9 cellular contexts compared by ENCODE assay signal in the genomic region with DNA sequence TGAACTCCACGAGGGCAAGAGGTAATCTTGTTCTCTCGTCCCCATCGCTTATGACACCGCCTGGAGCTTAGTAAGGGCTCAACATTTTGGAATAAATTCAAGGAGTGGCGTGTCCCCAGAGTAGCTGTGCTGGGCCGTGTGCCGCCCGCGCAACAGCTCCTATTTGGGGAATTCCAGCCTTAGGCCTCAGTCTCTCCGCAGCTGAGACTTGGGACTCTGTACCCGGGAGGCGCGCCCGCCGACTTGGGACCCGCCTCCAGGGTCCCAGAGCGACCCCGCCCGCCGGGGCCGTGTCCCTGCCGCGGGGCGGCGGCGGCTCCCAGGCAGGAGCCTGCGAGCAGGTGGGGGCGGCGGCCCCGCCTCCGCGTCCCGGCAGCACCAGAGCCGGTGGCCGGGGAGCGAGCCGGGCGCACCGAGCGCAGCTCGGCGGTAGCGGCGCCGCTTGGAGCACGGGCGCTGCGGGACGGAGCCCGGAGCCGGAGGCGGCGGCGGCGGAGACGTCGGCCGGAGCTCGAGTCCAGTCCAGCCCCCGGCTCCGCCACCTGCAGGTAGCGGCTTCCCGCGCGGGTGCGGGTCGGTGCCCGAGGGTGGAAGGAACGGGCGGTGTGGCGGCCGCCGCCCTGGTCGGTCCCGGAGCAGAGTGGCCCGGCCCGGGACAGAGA. TPM values are rescaled to one million over a fixed set of nuclear protein-coding genes. Genes with fewer than 3 reads are reported as not detected.
DNase-seq lines count a peak whose midpoint lies in the region; ATAC-seq and TF ChIP-seq lines count a peak whose summit lies in the region.
"Had no signal": no experiment of that assay in that cellular context is flagged by ENCODE, and none has a peak within 500 bp of the region (broad histone marks: within the 10 kb centered on the region; RNA-seq: fewer than 3 reads in every experiment).

A gene with protein sequence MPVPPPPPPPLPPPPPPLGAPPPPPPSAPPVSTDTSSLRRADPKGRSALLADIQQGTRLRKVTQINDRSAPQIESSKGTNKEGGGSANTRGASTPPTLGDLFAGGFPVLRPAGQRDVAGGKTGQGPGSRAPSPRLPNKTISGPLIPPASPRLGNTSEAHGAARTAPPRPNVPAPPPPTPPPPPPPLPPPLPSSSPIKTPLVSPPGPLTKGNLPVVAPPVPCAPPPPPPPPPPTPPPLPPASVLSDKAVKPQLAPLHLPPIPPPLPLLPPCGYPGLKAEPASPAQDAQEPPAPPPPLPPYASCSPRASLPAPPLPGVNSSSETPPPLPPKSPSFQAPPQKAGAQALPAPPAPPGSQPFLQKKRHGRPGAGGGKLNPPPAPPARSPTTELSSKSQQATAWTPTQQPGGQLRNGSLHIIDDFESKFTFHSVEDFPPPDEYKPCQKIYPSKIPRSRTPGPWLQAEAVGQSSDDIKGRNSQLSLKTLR (plus strand): TSS at position 378 of the 662 bp plus-strand sequence. CDS start 28,217 bp downstream, outside the sequence.

- intact Hi-C loops in transverse colon (cut with DNase I; ENCODE audit: low total_unique reads), result no loop called here

- H3K36me3 Mint-ChIP-seq in memory B cell, result no peaks in the 10 kb centered on the region
- no peaks in the 10 kb centered on the region for H3K36me3 Mint-ChIP-seq in activated naive CD4-positive, alpha-beta T cell treated with anti-CD3 and anti-CD28 coated beads, Interleukin-2, amount 10 ng/mL, durations not matched to agents 7 days and 5 days

- H3K36me3 ChIP-seq in BE2C (no peaks in the 10 kb centered on the region), transverse colon (no peaks in the 10 kb centered on the region)

- peaks cover 44% of the 10 kb centered on the region for H3K27me3 Mint-ChIP-seq in memory B cell
- peaks cover 78% of the 10 kb centered on the region for H3K27me3 Mint-ChIP-seq in activated naive CD4-positive, alpha-beta T cell treated with anti-CD3 and anti-CD28 coated beads, Interleukin-2, amount 10 ng/mL, durations not matched to agents 7 days and 5 days

- no peak for TF ChIP-seq POLR2A in transverse colon (IDR thresholded peaks at IDR 0.05)

- H3K9me3 ChIP-seq in BE2C, result no peaks in the 10 kb centered on the region
- H3K9me3 ChIP-seq in transverse colon, result no peaks in the 10 kb centered on the region

- H3K4me3 ChIP-seq in BE2C (ENCODE audit: low read depth, low read length), result no peak within 1 kb of the TSS
- H3K4me3 ChIP-seq in coronary artery, result peak within 1 kb of the TSS; percentile 76
- peak within 1 kb of the TSS; percentile 12 to 61 (median 54) for H3K4me3 ChIP-seq in transverse colon

- H3K27me3 ChIP-seq in BE2C (peaks cover 79% of the 10 kb centered on the region), transverse colon (peaks cover 76% of the 10 kb centered on the region)

- TF ChIP-seq RAD21 in Ishikawa (IDR thresholded peaks at IDR 0.05; ENCODE audit: low read depth), result no peak

- H3K4me1 ChIP-seq in BE2C, result no peaks in the 10 kb centered on the region
- H3K4me1 ChIP-seq in transverse colon, result peaks cover 0 to 17% (median 13%) of the 10 kb centered on the region in 4 donors

- 9% methylated on average over 30 of the region's 77 CpGs; no CpG with 5 or more reads in 1 of the 2 donors for whole genome bisulfite sequencing in transverse colon (ENCODE audit: low coverage in 1 of 2), 2 donors

- in situ Hi-C loops in transverse colon (cut with MboI; ENCODE audit: low pct_ligation_motif_present in 1 of 4, low pct_unique_long_range_greater_than_20kb in 1 of 4, low sequenced_read_pairs in 3 of 4), result no loop called here

- H3K27ac ChIP-seq in coronary artery, result peak within 1 kb of the TSS; percentile 54 to 76
- peak within 1 kb of the TSS in 3 of 4 donors; percentile 20 to 44 (median 33) for H3K27ac ChIP-seq in transverse colon

- TF ChIP-seq EP300 in Ishikawa (IDR thresholded peaks at IDR 0.05; ENCODE audit: borderline replicate concordance) (no peak), transverse colon (IDR thresholded peaks at IDR 0.05; ENCODE audit: low read depth) (no peak)

- DNase-seq in BE2C (peak; percentile 14), coronary artery (ENCODE audit: low spot score) (no peak), memory B cell (ENCODE audit: low spot score in 2 of 2) (no peak), transverse colon (peak; percentile 52), middle frontal gyrus (ENCODE audit: extremely low spot score, low spot score) (no peak)
- DNase-seq in activated naive CD4-positive, alpha-beta T cell treated with anti-CD3 and anti-CD28 coated beads, Interleukin-2, amount 10 ng/mL, durations not matched to agents 7 days and 5 days, result no peak

- CTCF ChIA-PET in activated naive CD4-positive, alpha-beta T cell treated with anti-CD3 and anti-CD28 coated beads, Interleukin-2, amount 10 ng/mL, durations not matched to agents 7 days and 5 days (lab: Charles Lee), result no interaction called here

- H3K27ac Mint-ChIP-seq in memory B cell, result no peak within 1 kb of the TSS
- H3K27ac Mint-ChIP-seq in activated naive CD4-positive, alpha-beta T cell treated with anti-CD3 and anti-CD28 coated beads, Interleukin-2, amount 10 ng/mL, durations not matched to agents 7 days and 5 days, result no peak within 1 kb of the TSS
- H3K27ac Mint-ChIP-seq: activated naive CD4-positive, alpha-beta T cell treated with anti-CD3 and anti-CD28 coated beads, Interleukin-2, amount 50 U/mL, for 72 hours had no signal

- H3K4me1 Mint-ChIP-seq in memory B cell, result peaks cover 3% of the 10 kb centered on the region
- H3K4me1 Mint-ChIP-seq in activated naive CD4-positive, alpha-beta T cell treated with anti-CD3 and anti-CD28 coated beads, Interleukin-2, amount 10 ng/mL, durations not matched to agents 7 days and 5 days, result peaks cover 9% of the 10 kb centered on the region

- peak within 1 kb of the TSS; percentile 24 for H3K4me3 Mint-ChIP-seq in memory B cell
- no peak within 1 kb of the TSS for H3K4me3 Mint-ChIP-seq in activated naive CD4-positive, alpha-beta T cell treated with anti-CD3 and anti-CD28 coated beads, Interleukin-2, amount 10 ng/mL, durations not matched to agents 7 days and 5 days

- H3K9me3 Mint-ChIP-seq in memory B cell, result no peaks in the 10 kb centered on the region
- no peaks in the 10 kb centered on the region for H3K9me3 Mint-ChIP-seq in activated naive CD4-positive, alpha-beta T cell treated with anti-CD3 and anti-CD28 coated beads, Interleukin-2, amount 10 ng/mL, durations not matched to agents 7 days and 5 days
- H3K9me3 Mint-ChIP-seq: activated naive CD4-positive, alpha-beta T cell treated with anti-CD3 and anti-CD28 coated beads, Interleukin-2, amount 50 U/mL, for 72 hours had no signal

- no peak for TF ChIP-seq CTCF in BE2C (IDR thresholded peaks at IDR 0.05; ENCODE audit: low read depth, low read length)
- no peak for TF ChIP-seq CTCF in coronary artery (IDR thresholded peaks at IDR 0.05)
- no peak for TF ChIP-seq CTCF in transverse colon (IDR thresholded peaks at IDR 0.05)

- ATAC-seq in memory B cell (ENCODE audit: low read depth) (peak; percentile 44), GM19452 (IDR thresholded peaks at IDR 0.05; ENCODE audit: unreplicated experiment) (no peak)

TF ChIP-seq in Ishikawa, 13 proteins besides CTCF, POLR2A, EP300 and RAD21:
- TF ChIP-seq, protein P1, sequence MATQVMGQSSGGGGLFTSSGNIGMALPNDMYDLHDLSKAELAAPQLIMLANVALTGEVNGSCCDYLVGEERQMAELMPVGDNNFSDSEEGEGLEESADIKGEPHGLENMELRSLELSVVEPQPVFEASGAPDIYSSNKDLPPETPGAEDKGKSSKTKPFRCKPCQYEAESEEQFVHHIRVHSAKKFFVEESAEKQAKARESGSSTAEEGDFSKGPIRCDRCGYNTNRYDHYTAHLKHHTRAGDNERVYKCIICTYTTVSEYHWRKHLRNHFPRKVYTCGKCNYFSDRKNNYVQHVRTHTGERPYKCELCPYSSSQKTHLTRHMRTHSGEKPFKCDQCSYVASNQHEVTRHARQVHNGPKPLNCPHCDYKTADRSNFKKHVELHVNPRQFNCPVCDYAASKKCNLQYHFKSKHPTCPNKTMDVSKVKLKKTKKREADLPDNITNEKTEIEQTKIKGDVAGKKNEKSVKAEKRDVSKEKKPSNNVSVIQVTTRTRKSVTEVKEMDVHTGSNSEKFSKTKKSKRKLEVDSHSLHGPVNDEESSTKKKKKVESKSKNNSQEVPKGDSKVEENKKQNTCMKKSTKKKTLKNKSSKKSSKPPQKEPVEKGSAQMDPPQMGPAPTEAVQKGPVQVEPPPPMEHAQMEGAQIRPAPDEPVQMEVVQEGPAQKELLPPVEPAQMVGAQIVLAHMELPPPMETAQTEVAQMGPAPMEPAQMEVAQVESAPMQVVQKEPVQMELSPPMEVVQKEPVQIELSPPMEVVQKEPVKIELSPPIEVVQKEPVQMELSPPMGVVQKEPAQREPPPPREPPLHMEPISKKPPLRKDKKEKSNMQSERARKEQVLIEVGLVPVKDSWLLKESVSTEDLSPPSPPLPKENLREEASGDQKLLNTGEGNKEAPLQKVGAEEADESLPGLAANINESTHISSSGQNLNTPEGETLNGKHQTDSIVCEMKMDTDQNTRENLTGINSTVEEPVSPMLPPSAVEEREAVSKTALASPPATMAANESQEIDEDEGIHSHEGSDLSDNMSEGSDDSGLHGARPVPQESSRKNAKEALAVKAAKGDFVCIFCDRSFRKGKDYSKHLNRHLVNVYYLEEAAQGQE (IDR thresholded peaks at IDR 0.05; ENCODE audit: low read depth), result no peak
- peak; percentile 2; the same call in 1 of the 2 replicates for TF ChIP-seq ZBTB7A (IDR thresholded peaks at IDR 0.05; ENCODE audit: low read depth)

RNA-seq across cellular contexts. Expression of the gene that starts here (rescaled TPM):
- polyA plus RNA-seq in BE2C (2012; ENCODE audit: insufficient read depth, insufficient read length, low read depth), result not detected
- 1 to 10 TPM in 1 of 4 donors, under 1 TPM in 1, not detected in 2; 0.41 to 3.7 TPM for total RNA-seq in transverse colon
- total RNA-seq: activated naive CD4-positive, alpha-beta T cell treated with anti-CD3 and anti-CD28 coated beads, Interleukin-2, amount 50 U/mL, for 72 hours had no signal

Comparison
In these comparisons a context has a peak if more than half of its experiments do, and no peak if none do; other contexts are left out.
1. DNase-seq: peak in BE2C (single experiment) and transverse colon (single experiment); none in coronary artery (single experiment), memory B cell (0 of 2), activated naive CD4-positive, alpha-beta T cell treated with anti-CD3 and anti-CD28 coated beads, Interleukin-2, amount 10 ng/mL, durations not matched to agents 7 days and 5 days (single experiment) and middle frontal gyrus (single experiment).